ENCODE assay signal across 8 cellular contexts in the genomic region with DNA sequence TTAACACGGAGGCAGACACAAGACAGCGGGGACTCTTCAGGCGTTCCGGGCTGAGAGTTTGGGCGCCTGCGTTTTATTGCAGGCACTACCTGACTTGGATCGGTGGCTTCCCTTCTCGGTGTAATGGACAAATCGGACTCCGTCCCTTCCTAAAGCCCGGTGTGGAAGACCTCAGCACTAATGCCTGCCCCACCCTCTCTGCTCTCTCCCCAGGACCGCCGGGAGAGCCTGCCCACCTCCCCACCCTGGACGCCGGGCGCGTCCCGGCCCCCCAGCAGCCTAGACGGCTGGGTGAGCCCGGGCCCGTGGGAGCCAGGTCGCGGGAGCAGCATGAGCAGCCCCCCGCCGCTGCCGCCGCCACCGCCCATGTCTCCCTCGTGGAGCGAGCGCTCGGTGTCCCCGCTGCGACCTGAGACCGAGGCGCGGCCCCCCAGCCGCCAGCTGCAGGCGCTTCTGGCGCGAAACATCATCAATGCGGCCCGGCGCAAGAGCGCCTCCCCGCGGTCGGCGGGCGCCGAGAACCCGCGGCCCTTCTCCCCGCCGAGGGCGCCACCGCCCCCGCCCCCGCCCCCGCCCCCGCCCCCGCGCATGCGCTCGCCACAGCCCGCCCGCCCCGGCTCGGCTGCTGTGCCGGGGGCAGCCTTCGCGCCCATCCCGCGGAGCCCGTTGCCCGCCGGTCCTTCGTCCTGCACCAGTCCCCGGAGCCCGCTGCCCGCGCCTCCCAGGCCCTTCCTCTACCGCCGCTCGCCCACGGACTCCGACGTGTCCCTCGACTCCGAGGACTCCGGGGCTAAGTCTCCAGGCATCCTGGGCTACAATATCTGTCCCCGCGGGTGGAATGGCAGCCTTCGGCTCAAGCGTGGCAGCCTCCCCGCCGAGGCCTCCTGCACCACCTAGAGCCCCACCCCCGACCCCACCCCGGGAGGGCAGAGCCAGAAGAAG.
A peak's percentile ranks its signal among the peaks of the same experiment; 100 is the strongest.
DNase-seq lines count a peak whose midpoint lies in the region; ATAC-seq and TF ChIP-seq lines count a peak whose summit lies in the region.

No MANE protein-coding gene starts in this region.

- DNase-seq in AG10803 (ENCODE audit: low read depth) (peak; percentile 42), NCI-H774 (lab: John Stamatoyannopoulos, UW) (peak; percentile 73), epithelial cell of esophagus (ENCODE audit: low read depth) (peak; percentile 39)
- DNase-seq in activated CD8-positive, alpha-beta memory T cell treated with anti-CD3 and anti-CD28 coated beads for 4 hours (ENCODE audit: low read depth in 2 of 2): peak; percentile 42 to 47
- DNase-seq in stimulated activated CD8-positive, alpha-beta memory T cell treated with anti-CD3 and anti-CD28 coated beads, Interleukin-7, amount 100 ng/mL, for 4 hours (ENCODE audit: low read depth in 2 of 2): peak; percentile 33 to 65

- ATAC-seq in GM18907 (IDR thresholded peaks at IDR 0.05; ENCODE audit: unreplicated experiment) (peak; percentile 77), HG03342 (IDR thresholded peaks at IDR 0.05; ENCODE audit: unreplicated experiment) (peak; percentile 86)

- H3K4me3 ChIP-seq in AG10803 (ENCODE audit: low read length) (peak overlapping the region; percentile 60), epithelial cell of esophagus (ENCODE audit: low read length) (peak overlapping the region; percentile 44), muscle layer of colon (ENCODE audit: low read depth in 1 of 2, low read length in 2 of 2) (peak overlapping the region; percentile 60 to 71)

- H3K27me3 ChIP-seq in muscle layer of colon (ENCODE audit: control insufficient read depth in 1 of 2, insufficient read depth in 2 of 2, low read length in 2 of 2): no peaks in the 10 kb centered on the region

- H3K4me1 ChIP-seq in muscle layer of colon (ENCODE audit: insufficient read depth, low read length): peaks cover 31% of the 10 kb centered on the region

- H3K9ac ChIP-seq in muscle layer of colon (ENCODE audit: low read length): no peak overlapping the region

- TF ChIP-seq CTCF in AG10803 (conservative IDR thresholded peaks at IDR 0.05; ENCODE audit: low read length): peak; percentile 52
- TF ChIP-seq CTCF in epithelial cell of esophagus (IDR thresholded peaks at IDR 0.05; ENCODE audit: insufficient read depth, low read depth, low read length, missing control alignments): peak; percentile 39

- no peaks in the 10 kb centered on the region for H3K9me3 ChIP-seq in muscle layer of colon (ENCODE audit: low read length)

- H3K27ac ChIP-seq in muscle layer of colon (ENCODE audit: low read depth, low read length): peak overlapping the region; percentile 34

- H3K36me3 ChIP-seq in muscle layer of colon (ENCODE audit: insufficient read depth, low read length): no peaks in the 10 kb centered on the region

Comparison
In these comparisons a context has a peak if more than half of its experiments do, and no peak if none do; other contexts are left out.
1. Peak in every context shown above with its lines: DNase-seq, ATAC-seq, H3K4me3 ChIP-seq and H3K27ac ChIP-seq.